ENCODE assay signal across 25 cellular contexts in the genomic region with DNA sequence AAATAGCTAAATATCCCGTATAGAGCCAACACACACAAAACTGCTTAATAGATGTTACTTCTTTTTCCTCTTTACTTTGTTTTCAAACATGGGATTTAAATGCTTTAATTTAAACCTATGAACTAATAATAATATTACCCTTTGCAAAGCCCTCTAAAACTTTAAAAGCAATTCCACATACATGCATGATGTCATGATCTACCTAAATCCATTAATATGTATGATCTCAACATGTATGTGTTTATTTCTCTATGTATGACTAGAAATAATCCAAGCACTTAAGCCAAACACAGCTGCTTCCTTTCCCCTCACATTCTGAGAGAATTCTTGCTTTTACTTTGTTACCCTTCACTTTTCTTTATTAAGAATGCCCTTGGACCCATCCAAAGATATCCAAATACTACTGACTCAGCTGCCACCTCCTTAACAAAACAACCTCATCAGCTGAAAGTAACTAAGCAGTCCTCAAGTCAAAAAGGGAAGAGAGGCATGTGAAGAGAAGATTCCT.
"Had no signal": no experiment of that assay in that cellular context is flagged by ENCODE, and none has a peak within 500 bp of the region (broad histone marks: within the 10 kb centered on the region; RNA-seq: fewer than 3 reads in every experiment).

No MANE protein-coding gene starts in this region.

- H3K27ac Mint-ChIP-seq: endodermal cell; nephron progenitor cell; progenitor cell of endocrine pancreas; stimulated activated memory B cell treated with anti-CD40 and anti-IgM and Interleukin-4, amounts not matched to agents 10 μg/mL and 1 μg/mL and 100 μg/mL, for 72 hours; type B pancreatic cell had no signal

- H3K36me3 Mint-ChIP-seq: type B pancreatic cell had no signal

- H2AFZ ChIP-seq: hepatocyte had no signal

- H3K36me3 ChIP-seq: esophagus muscularis mucosa, heart left ventricle, pancreas, right lobe of liver, tibial artery had no signal

- ATAC-seq: foreskin keratinocyte; gastroesophageal sphincter; left lobe of liver; naive thymus-derived CD4-positive, alpha-beta T cell; stimulated activated memory B cell treated with anti-CD40 and anti-IgM and Interleukin-4, amounts not matched to agents 10 μg/mL and 1 μg/mL and 100 μg/mL, for 72 hours; stimulated activated naive CD8-positive, alpha-beta T cell treated with anti-CD3 and anti-CD28 coated beads, Interleukin-15, Interleukin-2, amounts not matched to agents 100 U/mL and 50 U/mL, for 24 hours had no signal

- DNase-seq: effector CD8-positive, alpha-beta T cell; endodermal cell; foreskin keratinocyte; heart left ventricle; kidney; mesendoderm; midbrain; naive thymus-derived CD4-positive, alpha-beta T cell; nephron progenitor cell; nucleus accumbens; pancreas; right lobe of liver; stimulated activated CD4-positive, alpha-beta T cell treated with anti-CD3 and anti-CD28 coated beads, Interleukin-2, amount 100 ng/mL, for 24 hours; stimulated activated CD4-positive, alpha-beta T cell treated with anti-CD3 and anti-CD28 coated beads, Interleukin-4, amount 100 ng/mL, for 4 hours; stimulated activated naive CD8-positive, alpha-beta T cell treated with anti-CD3 and anti-CD28 coated beads, Interleukin-15, Interleukin-2, amounts not matched to agents 100 U/mL and 50 U/mL, for 24 hours; substantia nigra; testis; tibial artery had no signal

- H3K9me3 Mint-ChIP-seq: endodermal cell; nephron progenitor cell; stimulated activated memory B cell treated with anti-CD40 and anti-IgM and Interleukin-4, amounts not matched to agents 10 μg/mL and 1 μg/mL and 100 μg/mL, for 72 hours; type B pancreatic cell had no signal

- H3K4me2 ChIP-seq: hepatocyte had no signal

- H3K4me1 Mint-ChIP-seq: stimulated activated memory B cell treated with anti-CD40 and anti-IgM and Interleukin-4, amounts not matched to agents 10 μg/mL and 1 μg/mL and 100 μg/mL, for 72 hours had no signal

- H3K4me3 ChIP-seq: esophagus muscularis mucosa, gastroesophageal sphincter, heart left ventricle, hepatocyte, pancreas, right lobe of liver, testis, tibial artery had no signal

- H3K4me1 ChIP-seq: esophagus muscularis mucosa, foreskin keratinocyte, gastroesophageal sphincter, testis, tibial artery had no signal

- H3K79me2 ChIP-seq: hepatocyte had no signal

- H3K4me3 Mint-ChIP-seq: endodermal cell; naive thymus-derived CD4-positive, alpha-beta T cell; nephron progenitor cell; stimulated activated memory B cell treated with anti-CD40 and anti-IgM and Interleukin-4, amounts not matched to agents 10 μg/mL and 1 μg/mL and 100 μg/mL, for 72 hours; type B pancreatic cell had no signal

- H3K27me3 Mint-ChIP-seq: naive thymus-derived CD4-positive, alpha-beta T cell; progenitor cell of endocrine pancreas; stimulated activated memory B cell treated with anti-CD40 and anti-IgM and Interleukin-4, amounts not matched to agents 10 μg/mL and 1 μg/mL and 100 μg/mL, for 72 hours; type B pancreatic cell had no signal

- H3K9me3 ChIP-seq: esophagus muscularis mucosa, gastroesophageal sphincter, heart left ventricle, pancreas, right lobe of liver, testis, tibial artery had no signal

- H3K27me3 ChIP-seq: esophagus muscularis mucosa, foreskin keratinocyte, gastroesophageal sphincter, heart left ventricle, hepatocyte, pancreas, right lobe of liver, testis, tibial artery had no signal

- H3K27ac ChIP-seq: esophagus muscularis mucosa, foreskin keratinocyte, gastroesophageal sphincter, heart left ventricle, hepatocyte, pancreas, right lobe of liver, testis, tibial artery had no signal
